In genomic region chr12:75437564-75437963, GRCh38 we compare ENCODE assay signal across 1 cellular context.
TF ChIP-seq lines count a peak whose summit lies in the region.

No MANE protein-coding gene starts in this region.

TF ChIP-seq in WTC11, 78 proteins besides CTCF, POLR2A, EP300 and RAD21 (continued from another document):
- TF ChIP-seq, protein P1, sequence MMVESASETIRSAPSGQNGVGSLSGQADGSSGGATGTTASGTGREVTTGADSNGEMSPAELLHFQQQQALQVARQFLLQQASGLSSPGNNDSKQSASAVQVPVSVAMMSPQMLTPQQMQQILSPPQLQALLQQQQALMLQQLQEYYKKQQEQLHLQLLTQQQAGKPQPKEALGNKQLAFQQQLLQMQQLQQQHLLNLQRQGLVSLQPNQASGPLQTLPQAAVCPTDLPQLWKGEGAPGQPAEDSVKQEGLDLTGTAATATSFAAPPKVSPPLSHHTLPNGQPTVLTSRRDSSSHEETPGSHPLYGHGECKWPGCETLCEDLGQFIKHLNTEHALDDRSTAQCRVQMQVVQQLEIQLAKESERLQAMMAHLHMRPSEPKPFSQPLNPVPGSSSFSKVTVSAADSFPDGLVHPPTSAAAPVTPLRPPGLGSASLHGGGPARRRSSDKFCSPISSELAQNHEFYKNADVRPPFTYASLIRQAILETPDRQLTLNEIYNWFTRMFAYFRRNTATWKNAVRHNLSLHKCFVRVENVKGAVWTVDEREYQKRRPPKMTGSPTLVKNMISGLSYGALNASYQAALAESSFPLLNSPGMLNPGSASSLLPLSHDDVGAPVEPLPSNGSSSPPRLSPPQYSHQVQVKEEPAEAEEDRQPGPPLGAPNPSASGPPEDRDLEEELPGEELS (CRISPR knock-in tag; IDR thresholded peaks at IDR 0.05) = no peak
- TF ChIP-seq MAX (CRISPR knock-in tag; IDR thresholded peaks at IDR 0.05) = no peak
